In genomic region chr3:158768881-158769518, GRCh38 we compare ENCODE assay signal across 8 cellular contexts. TPM values are rescaled to one million over a fixed set of nuclear protein-coding genes. Genes with fewer than 3 reads are reported as not detected.
A peak's percentile ranks its signal among the peaks of the same experiment; 100 is the strongest.
DNase-seq lines count a peak whose midpoint lies in the region; ATAC-seq and TF ChIP-seq lines count a peak whose summit lies in the region.
"Had no signal": no experiment of that assay in that cellular context is flagged by ENCODE, and none has a peak within 500 bp of the region (broad histone marks: within the 10 kb centered on the region; RNA-seq: fewer than 3 reads in every experiment).

No MANE protein-coding gene starts in this region.

- peak; percentile 66 for ATAC-seq in mucosa of descending colon
- peak; percentile 72 for ATAC-seq in upper lobe of right lung
- ATAC-seq in GM18861 (IDR thresholded peaks at IDR 0.05; ENCODE audit: unreplicated experiment): no peak

- H3K36me3 ChIP-seq in mucosa of descending colon (ENCODE audit: low read depth) (no peaks in the 10 kb centered on the region), upper lobe of right lung (no peaks in the 10 kb centered on the region)
- H3K36me3 ChIP-seq: WERI-Rb-1 had no signal

- DNase-seq in MV-4-11 (lab: John Stamatoyannopoulos, UW): peak; percentile 28
- DNase-seq in epithelial cell of esophagus (ENCODE audit: low read depth): peak; percentile 60
- DNase-seq in mucosa of descending colon: peak in 1 of 3 donors; percentile 45
- DNase-seq in upper lobe of right lung: no peak
- no peak for DNase-seq in HPDE6-E6E7 (ENCODE audit: extremely low spot score)
- no peak for DNase-seq in cerebellar nuclear complex (lab: John Stamatoyannopoulos, UW)
- DNase-seq: WERI-Rb-1 had no signal

- TF ChIP-seq CTCF in epithelial cell of esophagus (IDR thresholded peaks at IDR 0.05; ENCODE audit: insufficient read depth, low read depth, low read length, missing control alignments) (no peak), mucosa of descending colon (IDR thresholded peaks at IDR 0.05) (no peak), upper lobe of right lung (IDR thresholded peaks at IDR 0.05) (no peak)

- H3K4me1 ChIP-seq in mucosa of descending colon (ENCODE audit: low read depth) (peaks cover 10% of the 10 kb centered on the region), upper lobe of right lung (peaks cover 40% of the 10 kb centered on the region)

- peak overlapping the region; percentile 52 for H3K27ac ChIP-seq in upper lobe of right lung
- H3K27ac ChIP-seq: WERI-Rb-1 had no signal

- intact Hi-C loops in mucosa of descending colon (cut with DNase I, micrococcal nuclease) (no loop called here), upper lobe of right lung (cut with DNase I) (no loop called here)

- H3K27me3 ChIP-seq in upper lobe of right lung: no peaks in the 10 kb centered on the region

- H3K9me3 ChIP-seq in mucosa of descending colon (no peaks in the 10 kb centered on the region), upper lobe of right lung (no peaks in the 10 kb centered on the region)

- H3K4me3 ChIP-seq in epithelial cell of esophagus (ENCODE audit: low read length): no peak overlapping the region
- no peak overlapping the region for H3K4me3 ChIP-seq in mucosa of descending colon
- H3K4me3 ChIP-seq in upper lobe of right lung: no peak overlapping the region

RNA-seq across cellular contexts. Expression of gene MFSD1, which starts 32.9 kb away (rescaled TPM):
- total RNA-seq in mucosa of descending colon: 10 to 100 TPM; 55.3 to 77.8 (median 59.4) TPM
- total RNA-seq in upper lobe of right lung: 84.5 TPM

RNA-seq across cellular contexts. Expression of gene RARRES1, which starts 36.7 kb away (rescaled TPM):
- 10 to 100 TPM; 42.7 to 72.0 (median 43.8) TPM for total RNA-seq in mucosa of descending colon
- total RNA-seq in upper lobe of right lung: 41.5 TPM

Comparison
In these comparisons a context has a peak if more than half of its experiments do, and no peak if none do; other contexts are left out.
1. DNase-seq: peak in MV-4-11 (single experiment) and epithelial cell of esophagus (single experiment); none in upper lobe of right lung (single experiment), HPDE6-E6E7 (single experiment) and cerebellar nuclear complex (0 of 2).